In the genomic region with DNA sequence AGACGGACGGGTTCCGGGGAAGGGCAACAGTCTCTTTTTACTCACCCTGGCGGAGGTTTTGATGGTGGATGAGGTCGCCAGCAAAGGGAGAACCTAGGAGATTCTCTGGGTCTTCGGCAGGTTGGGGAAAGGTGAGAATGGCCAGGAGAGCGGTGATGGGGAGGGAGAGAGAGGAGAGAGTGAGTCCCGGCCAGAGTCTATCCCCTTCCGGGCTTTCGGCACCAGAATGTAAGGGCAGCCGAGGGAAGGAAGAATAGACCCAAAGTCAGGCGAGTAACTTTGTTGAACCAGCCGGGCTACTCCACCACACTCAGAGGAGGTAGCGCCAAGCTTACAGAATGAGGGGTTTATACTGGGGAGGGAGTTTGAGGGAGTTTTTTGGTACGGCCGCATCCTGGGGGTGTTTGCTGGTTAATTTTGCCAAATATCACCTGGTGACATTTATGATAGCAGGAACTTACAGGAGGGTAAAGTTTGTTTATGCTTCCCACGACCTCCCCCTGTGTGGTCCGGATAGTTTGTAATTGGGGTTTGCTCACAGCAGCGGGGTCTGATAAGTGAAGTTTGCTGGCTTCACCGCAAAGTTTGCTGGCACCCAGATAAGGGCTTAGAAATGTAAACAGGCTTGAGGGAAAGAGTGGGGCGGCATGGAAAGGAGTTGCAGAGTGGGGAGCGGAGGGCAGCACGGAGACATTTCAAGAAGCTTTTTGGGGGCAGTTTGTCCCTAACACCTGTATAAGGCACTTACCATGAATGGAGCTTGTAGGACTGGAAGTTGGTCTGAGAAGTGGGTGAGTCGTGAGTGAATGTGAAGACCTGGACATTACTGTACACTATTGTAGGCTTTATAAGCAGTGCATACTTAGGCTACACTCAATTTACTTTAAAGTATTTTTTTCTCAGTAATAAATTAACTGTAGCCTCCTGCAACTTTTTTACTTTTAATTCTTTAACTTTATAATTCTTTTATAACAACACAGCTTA, we compare ENCODE assay signal across 1 cellular context.
A peak's percentile ranks its signal among the peaks of the same experiment; 100 is the strongest.
TF ChIP-seq lines count a peak whose summit lies in the region.

No MANE protein-coding gene starts in this region.

TF ChIP-seq in K562, 482 proteins besides CTCF, POLR2A, EP300 and RAD21 (continued from another document and continues in another):
- TF ChIP-seq, protein P1, sequence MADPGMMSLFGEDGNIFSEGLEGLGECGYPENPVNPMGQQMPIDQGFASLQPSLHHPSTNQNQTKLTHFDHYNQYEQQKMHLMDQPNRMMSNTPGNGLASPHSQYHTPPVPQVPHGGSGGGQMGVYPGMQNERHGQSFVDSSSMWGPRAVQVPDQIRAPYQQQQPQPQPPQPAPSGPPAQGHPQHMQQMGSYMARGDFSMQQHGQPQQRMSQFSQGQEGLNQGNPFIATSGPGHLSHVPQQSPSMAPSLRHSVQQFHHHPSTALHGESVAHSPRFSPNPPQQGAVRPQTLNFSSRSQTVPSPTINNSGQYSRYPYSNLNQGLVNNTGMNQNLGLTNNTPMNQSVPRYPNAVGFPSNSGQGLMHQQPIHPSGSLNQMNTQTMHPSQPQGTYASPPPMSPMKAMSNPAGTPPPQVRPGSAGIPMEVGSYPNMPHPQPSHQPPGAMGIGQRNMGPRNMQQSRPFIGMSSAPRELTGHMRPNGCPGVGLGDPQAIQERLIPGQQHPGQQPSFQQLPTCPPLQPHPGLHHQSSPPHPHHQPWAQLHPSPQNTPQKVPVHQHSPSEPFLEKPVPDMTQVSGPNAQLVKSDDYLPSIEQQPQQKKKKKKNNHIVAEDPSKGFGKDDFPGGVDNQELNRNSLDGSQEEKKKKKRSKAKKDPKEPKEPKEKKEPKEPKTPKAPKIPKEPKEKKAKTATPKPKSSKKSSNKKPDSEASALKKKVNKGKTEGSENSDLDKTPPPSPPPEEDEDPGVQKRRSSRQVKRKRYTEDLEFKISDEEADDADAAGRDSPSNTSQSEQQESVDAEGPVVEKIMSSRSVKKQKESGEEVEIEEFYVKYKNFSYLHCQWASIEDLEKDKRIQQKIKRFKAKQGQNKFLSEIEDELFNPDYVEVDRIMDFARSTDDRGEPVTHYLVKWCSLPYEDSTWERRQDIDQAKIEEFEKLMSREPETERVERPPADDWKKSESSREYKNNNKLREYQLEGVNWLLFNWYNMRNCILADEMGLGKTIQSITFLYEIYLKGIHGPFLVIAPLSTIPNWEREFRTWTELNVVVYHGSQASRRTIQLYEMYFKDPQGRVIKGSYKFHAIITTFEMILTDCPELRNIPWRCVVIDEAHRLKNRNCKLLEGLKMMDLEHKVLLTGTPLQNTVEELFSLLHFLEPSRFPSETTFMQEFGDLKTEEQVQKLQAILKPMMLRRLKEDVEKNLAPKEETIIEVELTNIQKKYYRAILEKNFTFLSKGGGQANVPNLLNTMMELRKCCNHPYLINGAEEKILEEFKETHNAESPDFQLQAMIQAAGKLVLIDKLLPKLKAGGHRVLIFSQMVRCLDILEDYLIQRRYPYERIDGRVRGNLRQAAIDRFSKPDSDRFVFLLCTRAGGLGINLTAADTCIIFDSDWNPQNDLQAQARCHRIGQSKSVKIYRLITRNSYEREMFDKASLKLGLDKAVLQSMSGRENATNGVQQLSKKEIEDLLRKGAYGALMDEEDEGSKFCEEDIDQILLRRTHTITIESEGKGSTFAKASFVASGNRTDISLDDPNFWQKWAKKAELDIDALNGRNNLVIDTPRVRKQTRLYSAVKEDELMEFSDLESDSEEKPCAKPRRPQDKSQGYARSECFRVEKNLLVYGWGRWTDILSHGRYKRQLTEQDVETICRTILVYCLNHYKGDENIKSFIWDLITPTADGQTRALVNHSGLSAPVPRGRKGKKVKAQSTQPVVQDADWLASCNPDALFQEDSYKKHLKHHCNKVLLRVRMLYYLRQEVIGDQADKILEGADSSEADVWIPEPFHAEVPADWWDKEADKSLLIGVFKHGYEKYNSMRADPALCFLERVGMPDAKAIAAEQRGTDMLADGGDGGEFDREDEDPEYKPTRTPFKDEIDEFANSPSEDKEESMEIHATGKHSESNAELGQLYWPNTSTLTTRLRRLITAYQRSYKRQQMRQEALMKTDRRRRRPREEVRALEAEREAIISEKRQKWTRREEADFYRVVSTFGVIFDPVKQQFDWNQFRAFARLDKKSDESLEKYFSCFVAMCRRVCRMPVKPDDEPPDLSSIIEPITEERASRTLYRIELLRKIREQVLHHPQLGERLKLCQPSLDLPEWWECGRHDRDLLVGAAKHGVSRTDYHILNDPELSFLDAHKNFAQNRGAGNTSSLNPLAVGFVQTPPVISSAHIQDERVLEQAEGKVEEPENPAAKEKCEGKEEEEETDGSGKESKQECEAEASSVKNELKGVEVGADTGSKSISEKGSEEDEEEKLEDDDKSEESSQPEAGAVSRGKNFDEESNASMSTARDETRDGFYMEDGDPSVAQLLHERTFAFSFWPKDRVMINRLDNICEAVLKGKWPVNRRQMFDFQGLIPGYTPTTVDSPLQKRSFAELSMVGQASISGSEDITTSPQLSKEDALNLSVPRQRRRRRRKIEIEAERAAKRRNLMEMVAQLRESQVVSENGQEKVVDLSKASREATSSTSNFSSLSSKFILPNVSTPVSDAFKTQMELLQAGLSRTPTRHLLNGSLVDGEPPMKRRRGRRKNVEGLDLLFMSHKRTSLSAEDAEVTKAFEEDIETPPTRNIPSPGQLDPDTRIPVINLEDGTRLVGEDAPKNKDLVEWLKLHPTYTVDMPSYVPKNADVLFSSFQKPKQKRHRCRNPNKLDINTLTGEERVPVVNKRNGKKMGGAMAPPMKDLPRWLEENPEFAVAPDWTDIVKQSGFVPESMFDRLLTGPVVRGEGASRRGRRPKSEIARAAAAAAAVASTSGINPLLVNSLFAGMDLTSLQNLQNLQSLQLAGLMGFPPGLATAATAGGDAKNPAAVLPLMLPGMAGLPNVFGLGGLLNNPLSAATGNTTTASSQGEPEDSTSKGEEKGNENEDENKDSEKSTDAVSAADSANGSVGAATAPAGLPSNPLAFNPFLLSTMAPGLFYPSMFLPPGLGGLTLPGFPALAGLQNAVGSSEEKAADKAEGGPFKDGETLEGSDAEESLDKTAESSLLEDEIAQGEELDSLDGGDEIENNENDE (IDR thresholded peaks at IDR 0.05; ENCODE audit: low read depth, low read length): no peak
- TF ChIP-seq ZBTB1 (CRISPR knock-in tag; IDR thresholded peaks at IDR 0.05; ENCODE audit: borderline replicate concordance, low read depth): no peak
- TF ChIP-seq ELF1 (tag; IDR thresholded peaks at IDR 0.05): no peak; the same call in 1 of the 2 replicates
- TF ChIP-seq SRSF3 (IDR thresholded peaks at IDR 0.05; ENCODE audit: insufficient read depth, low read length): no peak
- TF ChIP-seq HEY1 (CRISPR knock-in tag; IDR thresholded peaks at IDR 0.05; ENCODE audit: borderline replicate concordance): no peak; the same call in 1 of the 2 replicates
- no peak for TF ChIP-seq KLF10 (CRISPR knock-in tag; IDR thresholded peaks at IDR 0.05)
- TF ChIP-seq GABPA (tag; conservative IDR thresholded peaks at IDR 0.05; ENCODE audit: low read depth): no peak
- no peak for TF ChIP-seq CBX8 (IDR thresholded peaks at IDR 0.05; ENCODE audit: borderline replicate concordance, extremely low read depth, low read depth, low read length, poor library complexity, severe bottlenecking)
- no peak for TF ChIP-seq THRAP3 (IDR thresholded peaks at IDR 0.05; ENCODE audit: borderline replicate concordance)
- peak; percentile 94 for TF ChIP-seq HDAC3 (IDR thresholded peaks at IDR 0.05; ENCODE audit: borderline replicate concordance, partially characterized antibody)
- TF ChIP-seq ZNF324 (CRISPR knock-in tag; IDR thresholded peaks at IDR 0.05): no peak
- no peak for TF ChIP-seq ESRRB (CRISPR knock-in tag; IDR thresholded peaks at IDR 0.05; ENCODE audit: borderline replicate concordance)
- TF ChIP-seq PCBP2 (IDR thresholded peaks at IDR 0.05; ENCODE audit: low read depth, low read length, poor library complexity, severe bottlenecking): no peak
- TF ChIP-seq, protein P2, sequence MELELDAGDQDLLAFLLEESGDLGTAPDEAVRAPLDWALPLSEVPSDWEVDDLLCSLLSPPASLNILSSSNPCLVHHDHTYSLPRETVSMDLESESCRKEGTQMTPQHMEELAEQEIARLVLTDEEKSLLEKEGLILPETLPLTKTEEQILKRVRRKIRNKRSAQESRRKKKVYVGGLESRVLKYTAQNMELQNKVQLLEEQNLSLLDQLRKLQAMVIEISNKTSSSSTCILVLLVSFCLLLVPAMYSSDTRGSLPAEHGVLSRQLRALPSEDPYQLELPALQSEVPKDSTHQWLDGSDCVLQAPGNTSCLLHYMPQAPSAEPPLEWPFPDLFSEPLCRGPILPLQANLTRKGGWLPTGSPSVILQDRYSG (tag; conservative IDR thresholded peaks at IDR 0.05; ENCODE audit: low read depth): no peak
- TF ChIP-seq DPF2 (IDR thresholded peaks at IDR 0.05): peak; percentile 98
- 0 out of 2 replicates have a peak, but pooled peaks have one; percentile 30 for TF ChIP-seq FOXP1 (CRISPR knock-in tag; IDR thresholded peaks at IDR 0.05)
- TF ChIP-seq TBP (optimal IDR thresholded peaks at IDR 0.05; ENCODE audit: low read depth, low read length): no peak
- no peak for TF ChIP-seq HDAC6 (IDR thresholded peaks at IDR 0.05; ENCODE audit: low read depth, low read length)
- peak; percentile 96 for TF ChIP-seq CC2D1A (IDR thresholded peaks at IDR 0.05)
- TF ChIP-seq, protein P3, sequence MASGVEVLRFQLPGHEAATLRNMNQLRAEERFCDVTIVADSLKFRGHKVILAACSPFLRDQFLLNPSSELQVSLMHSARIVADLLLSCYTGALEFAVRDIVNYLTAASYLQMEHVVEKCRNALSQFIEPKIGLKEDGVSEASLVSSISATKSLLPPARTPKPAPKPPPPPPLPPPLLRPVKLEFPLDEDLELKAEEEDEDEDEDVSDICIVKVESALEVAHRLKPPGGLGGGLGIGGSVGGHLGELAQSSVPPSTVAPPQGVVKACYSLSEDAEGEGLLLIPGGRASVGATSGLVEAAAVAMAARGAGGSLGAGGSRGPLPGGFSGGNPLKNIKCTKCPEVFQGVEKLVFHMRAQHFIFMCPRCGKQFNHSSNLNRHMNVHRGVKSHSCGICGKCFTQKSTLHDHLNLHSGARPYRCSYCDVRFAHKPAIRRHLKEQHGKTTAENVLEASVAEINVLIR (CRISPR knock-in tag; IDR thresholded peaks at IDR 0.05): peak; percentile 31; the same call in 1 of the 2 replicates
- TF ChIP-seq ZNF165 (CRISPR knock-in tag; IDR thresholded peaks at IDR 0.05; ENCODE audit: borderline replicate concordance): no peak
- TF ChIP-seq NFYB (IDR thresholded peaks at IDR 0.05; ENCODE audit: extremely low read depth, insufficient read length): no peak
- peak; percentile 81 to 84; a peak in 2 of 4 replicates for TF ChIP-seq ARNT (IDR thresholded peaks at IDR 0.05)
- no peak for TF ChIP-seq ETV5 (CRISPR knock-in tag; IDR thresholded peaks at IDR 0.05; ENCODE audit: low read depth)
- TF ChIP-seq ZKSCAN3 (CRISPR knock-in tag; IDR thresholded peaks at IDR 0.05): no peak
- no peak for TF ChIP-seq PRPF4 (IDR thresholded peaks at IDR 0.05; ENCODE audit: insufficient read depth, low read depth, low read length, poor library complexity, severe bottlenecking)
- TF ChIP-seq BCOR (IDR thresholded peaks at IDR 0.05): peak; percentile 97
- TF ChIP-seq RUNX1 (IDR thresholded peaks at IDR 0.05; ENCODE audit: low read depth): peak; percentile 97
- peak; percentile 81 for TF ChIP-seq LCOR (CRISPR knock-in tag; IDR thresholded peaks at IDR 0.05)
- TF ChIP-seq BCL6 (CRISPR knock-in tag; IDR thresholded peaks at IDR 0.05): no peak
- no peak for TF ChIP-seq ZC3H8 (IDR thresholded peaks at IDR 0.05)
- TF ChIP-seq SRSF7 (optimal IDR thresholded peaks at IDR 0.05; ENCODE audit: low read depth, low read length): no peak
- no peak for TF ChIP-seq KLF1 (tag; IDR thresholded peaks at IDR 0.05)
- TF ChIP-seq PHB2 (IDR thresholded peaks at IDR 0.05; ENCODE audit: low read depth): peak; percentile 93
- TF ChIP-seq, protein P4, sequence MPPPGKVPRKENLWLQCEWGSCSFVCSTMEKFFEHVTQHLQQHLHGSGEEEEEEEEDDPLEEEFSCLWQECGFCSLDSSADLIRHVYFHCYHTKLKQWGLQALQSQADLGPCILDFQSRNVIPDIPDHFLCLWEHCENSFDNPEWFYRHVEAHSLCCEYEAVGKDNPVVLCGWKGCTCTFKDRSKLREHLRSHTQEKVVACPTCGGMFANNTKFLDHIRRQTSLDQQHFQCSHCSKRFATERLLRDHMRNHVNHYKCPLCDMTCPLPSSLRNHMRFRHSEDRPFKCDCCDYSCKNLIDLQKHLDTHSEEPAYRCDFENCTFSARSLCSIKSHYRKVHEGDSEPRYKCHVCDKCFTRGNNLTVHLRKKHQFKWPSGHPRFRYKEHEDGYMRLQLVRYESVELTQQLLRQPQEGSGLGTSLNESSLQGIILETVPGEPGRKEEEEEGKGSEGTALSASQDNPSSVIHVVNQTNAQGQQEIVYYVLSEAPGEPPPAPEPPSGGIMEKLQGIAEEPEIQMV (tag; conservative IDR thresholded peaks at IDR 0.05; ENCODE audit: low read depth): no peak
- no peak for TF ChIP-seq NCOA4 (IDR thresholded peaks at IDR 0.05; ENCODE audit: partially characterized antibody)
- 0 out of 2 replicates have a peak, but pooled peaks have one; percentile 25 for TF ChIP-seq RHOXF2B (CRISPR knock-in tag; conservative IDR thresholded peaks at IDR 0.05)
- peak; percentile 89 for TF ChIP-seq ZNF584 (CRISPR knock-in tag; IDR thresholded peaks at IDR 0.05; ENCODE audit: low read depth)
- no peak for TF ChIP-seq DNMT1 (IDR thresholded peaks at IDR 0.05)
- no peak for TF ChIP-seq CCAR2 (IDR thresholded peaks at IDR 0.05; ENCODE audit: low read depth, low read length)
- TF ChIP-seq SNRNP70 (optimal IDR thresholded peaks at IDR 0.05; ENCODE audit: low read depth, low read length): no peak
- TF ChIP-seq KLF13 (tag; IDR thresholded peaks at IDR 0.05; ENCODE audit: borderline replicate concordance, low read depth): no peak
- no peak for TF ChIP-seq SMARCA5 (IDR thresholded peaks at IDR 0.05)
- no peak for TF ChIP-seq PTBP1 (IDR thresholded peaks at IDR 0.05; ENCODE audit: low read depth, low read length)
- no peak for TF ChIP-seq ZNF277 (CRISPR knock-in tag; IDR thresholded peaks at IDR 0.05; ENCODE audit: borderline replicate concordance)
- TF ChIP-seq SMAD3 (CRISPR knock-in tag; conservative IDR thresholded peaks at IDR 0.05): peak; percentile 62; the same call in 1 of the 2 replicates
